ENCODE assay signal across 1 cellular context in genomic region chr1:201582977-201583376, GRCh38.
TF ChIP-seq lines count a peak whose summit lies in the region.

No MANE protein-coding gene starts in this region.

TF ChIP-seq in IMR-90, 13 proteins besides CTCF, POLR2A, EP300 and RAD21 (continued from another document):
- no peak for TF ChIP-seq ELK1 (IDR thresholded peaks at IDR 0.05; ENCODE audit: borderline replicate concordance, low read depth, low read length)
- no peak for TF ChIP-seq MAFK (IDR thresholded peaks at IDR 0.05; ENCODE audit: low read depth, low read length)
- TF ChIP-seq FOS (IDR thresholded peaks at IDR 0.05; ENCODE audit: low read depth, low read length): no peak
- TF ChIP-seq MXI1 (IDR thresholded peaks at IDR 0.05; ENCODE audit: borderline replicate concordance, low read depth, low read length): no peak
- no peak for TF ChIP-seq CEBPB (IDR thresholded peaks at IDR 0.05; ENCODE audit: low read depth, low read length)
- no peak for TF ChIP-seq USF2 (IDR thresholded peaks at IDR 0.05; ENCODE audit: low read depth, low read length)
- no peak for TF ChIP-seq BHLHE40 (IDR thresholded peaks at IDR 0.05; ENCODE audit: low read depth, low read length)
- TF ChIP-seq NFE2L2 (IDR thresholded peaks at IDR 0.05; ENCODE audit: low read depth, low read length): no peak
- TF ChIP-seq MAZ (IDR thresholded peaks at IDR 0.05; ENCODE audit: borderline replicate concordance, low read depth, low read length): no peak
